Comparison of ENCODE assay signal across 22 cellular contexts in genomic region chr17:75539969-75540729, GRCh38. TPM values are rescaled to one million over a fixed set of nuclear protein-coding genes. Genes with fewer than 3 reads are reported as not detected.
DNase-seq lines count a peak whose midpoint lies in the region; ATAC-seq and TF ChIP-seq lines count a peak whose summit lies in the region.
"Had no signal": no experiment of that assay in that cellular context is flagged by ENCODE, and none has a peak within 500 bp of the region (broad histone marks: within the 10 kb centered on the region; RNA-seq: fewer than 3 reads in every experiment).

No MANE protein-coding gene starts in this region.

- peaks cover 31% of the 10 kb centered on the region for H3K4me1 ChIP-seq in colonic mucosa
- H3K4me1 ChIP-seq in naive thymus-derived CD4-positive, alpha-beta T cell (ENCODE audit: control insufficient read depth in 2 of 2, insufficient read depth in 2 of 2, low read length in 2 of 2): peaks cover 9 to 11% of the 10 kb centered on the region in 2 donors

- H3K27me3 Mint-ChIP-seq in naive thymus-derived CD4-positive, alpha-beta T cell: no peaks in the 10 kb centered on the region
- H3K27me3 Mint-ChIP-seq: effector memory CD8-positive, alpha-beta T cell; IgD-negative memory B cell; memory B cell had no signal

- peaks cover 1 to 15% (median 8%) of the 10 kb centered on the region in 7 donors for H3K4me1 Mint-ChIP-seq in naive thymus-derived CD4-positive, alpha-beta T cell

- H3K27ac Mint-ChIP-seq in naive thymus-derived CD4-positive, alpha-beta T cell: no peak overlapping the region
- H3K27ac Mint-ChIP-seq: memory B cell had no signal

- ATAC-seq in left cardiac atrium: peak; percentile 17 to 36
- ATAC-seq in left ventricle myocardium superior: no peak
- ATAC-seq in naive thymus-derived CD4-positive, alpha-beta T cell: peak; percentile 18
- no peak for ATAC-seq in HG03108 (IDR thresholded peaks at IDR 0.05; ENCODE audit: unreplicated experiment)
- ATAC-seq in HG03565 (IDR thresholded peaks at IDR 0.05; ENCODE audit: unreplicated experiment): no peak
- ATAC-seq: effector memory CD8-positive, alpha-beta T cell; Right ventricle myocardium inferior had no signal

- H3K36me3 ChIP-seq in colonic mucosa: no peaks in the 10 kb centered on the region
- no peaks in the 10 kb centered on the region for H3K36me3 ChIP-seq in naive thymus-derived CD4-positive, alpha-beta T cell (ENCODE audit: control insufficient read depth in 2 of 3, insufficient read depth in 3 of 3, low read length in 3 of 3)
- H3K36me3 ChIP-seq: HAP-1, vagina had no signal

- CTCF ChIA-PET in naive thymus-derived CD4-positive, alpha-beta T cell (lab: Charles Lee): no interaction called here

- no peak for TF ChIP-seq CTCF in colonic mucosa (IDR thresholded peaks at IDR 0.05)

- H3K27ac ChIP-seq in colonic mucosa: peak overlapping the region; percentile 84
- H3K27ac ChIP-seq in naive thymus-derived CD4-positive, alpha-beta T cell (ENCODE audit: low read depth, low read length): no peak overlapping the region
- H3K27ac ChIP-seq: vagina had no signal

- no peaks in the 10 kb centered on the region for H3K27me3 ChIP-seq in colonic mucosa
- H3K27me3 ChIP-seq in naive thymus-derived CD4-positive, alpha-beta T cell (ENCODE audit: control insufficient read depth in 2 of 2, insufficient read depth in 2 of 2, low read length in 2 of 2): no peaks in the 10 kb centered on the region
- H3K27me3 ChIP-seq: vagina had no signal

- H3K9me3 Mint-ChIP-seq in naive thymus-derived CD4-positive, alpha-beta T cell: no peaks in the 10 kb centered on the region
- H3K9me3 Mint-ChIP-seq: effector memory CD8-positive, alpha-beta T cell; IgD-negative memory B cell; memory B cell; neural crest cell had no signal

- H3K9ac ChIP-seq in colonic mucosa (ENCODE audit: low read depth in 2 of 2, low read length in 2 of 2): peak overlapping the region; percentile 39 to 84

- intact Hi-C loops in left cardiac atrium (cut with DNase I) (no loop called here), left ventricle myocardium superior (cut with micrococcal nuclease) (no loop called here), colonic mucosa (cut with DNase I) (no loop called here), head of caudate nucleus (cut with DNase I) (no loop called here)
- intact Hi-C loops in naive thymus-derived CD4-positive, alpha-beta T cell (cut with micrococcal nuclease): no loop called here

- H3K4me3 ChIP-seq in colonic mucosa: no peak overlapping the region
- no peak overlapping the region for H3K4me3 ChIP-seq in naive thymus-derived CD4-positive, alpha-beta T cell (ENCODE audit: low read length)
- H3K4me3 ChIP-seq: HAP-1, vagina had no signal

- peaks cover 0 to 18% (median 0%) of the 10 kb centered on the region in 5 donors for H3K36me3 Mint-ChIP-seq in naive thymus-derived CD4-positive, alpha-beta T cell

- H3K9me3 ChIP-seq in colonic mucosa: no peaks in the 10 kb centered on the region
- no peaks in the 10 kb centered on the region for H3K9me3 ChIP-seq in naive thymus-derived CD4-positive, alpha-beta T cell (ENCODE audit: control insufficient read depth in 2 of 3, low read length in 3 of 3)
- H3K9me3 ChIP-seq: HAP-1, vagina had no signal

- H3K4me3 Mint-ChIP-seq in naive thymus-derived CD4-positive, alpha-beta T cell: no peak overlapping the region
- H3K4me3 Mint-ChIP-seq: effector memory CD8-positive, alpha-beta T cell; memory B cell; neural crest cell had no signal

- POLR2A ChIA-PET in naive thymus-derived CD4-positive, alpha-beta T cell (lab: Charles Lee): no interaction called here

- DNase-seq in left cardiac atrium (no peak), left ventricle myocardium superior (no peak), colonic mucosa (no peak), NOMO-1 treated with DMSO at 0.1 percent for 48 hours (lab: John Stamatoyannopoulos, UW; ENCODE audit: unreplicated experiment) (no peak), head of caudate nucleus (no peak)
- no peak for DNase-seq in naive thymus-derived CD4-positive, alpha-beta T cell
- DNase-seq: activated CD4-positive, alpha-beta T cell treated with anti-CD3 and anti-CD28 coated beads, Interleukin-2, amount 50 U/mL, for 1 hour; activated naive CD4-positive, alpha-beta T cell treated with Interleukin-2 at 50 U/mL for 16 hours; activated T-cell treated with anti-CD3 and anti-CD28 coated beads, Interleukin-2, amount 50 U/mL, for 1 hour; DMS153; effector memory CD8-positive, alpha-beta T cell; NCI-H1694 treated with DMSO at 0.1 percent for 48 hours; NCI-H345; stimulated activated CD8-positive, alpha-beta memory T cell treated with anti-CD3 and anti-CD28 coated beads, Interleukin-4, amount 100 ng/mL, for 48 hours had no signal

RNA-seq across cellular contexts. Expression of gene LLGL2, which starts 14.7 kb away (rescaled TPM):
- total RNA-seq in left cardiac atrium: 1 to 10 TPM; 6.8 to 8.7 TPM
- 5.1 TPM for total RNA-seq in left ventricle myocardium superior
- total RNA-seq in colonic mucosa: 100 to 1,000 TPM; 401 to 497 TPM
- 10 to 100 TPM; 22.4 to 55.7 (median 33.7) TPM for total RNA-seq in naive thymus-derived CD4-positive, alpha-beta T cell
- 10 to 100 TPM in 1 of 2 donors, 1 to 10 TPM in 1; 9.2 to 12.8 TPM for polyA plus RNA-seq in naive thymus-derived CD4-positive, alpha-beta T cell

RNA-seq across cellular contexts. Expression of gene TSEN54, which starts 23.8 kb away (rescaled TPM):
- 1 to 10 TPM; 9.0 to 9.5 TPM for total RNA-seq in left cardiac atrium
- total RNA-seq in left ventricle myocardium superior: 8.3 TPM
- 10 to 100 TPM; 29.7 to 50.7 TPM for total RNA-seq in colonic mucosa
- total RNA-seq in naive thymus-derived CD4-positive, alpha-beta T cell: 10 to 100 TPM; 36.2 to 62.9 (median 56.0) TPM
- polyA plus RNA-seq in naive thymus-derived CD4-positive, alpha-beta T cell: 10 to 100 TPM; 64.6 to 85.0 TPM

RNA-seq across cellular contexts. Expression of gene CASKIN2, which starts 24.8 kb away (rescaled TPM):
- total RNA-seq in left cardiac atrium (10 to 100 TPM; 37.7 to 60.2 TPM), left ventricle myocardium superior (36.6 TPM), colonic mucosa (10 to 100 TPM; 26.5 to 28.6 TPM)
- total RNA-seq in naive thymus-derived CD4-positive, alpha-beta T cell: 1 to 10 TPM in 2 of 5 experiments, under 1 TPM in 3; 0.22 to 1.2 (median 0.92) TPM
- polyA plus RNA-seq in naive thymus-derived CD4-positive, alpha-beta T cell: under 1 TPM in 1 of 2 donors, not detected in 1; 0.28 TPM
- polyA plus RNA-seq: IgD-negative memory B cell had no signal

RNA-seq across cellular contexts. Expression of gene MYO15B, which starts 47.5 kb away (rescaled TPM):
- total RNA-seq in left cardiac atrium (10 to 100 TPM; 61.5 to 88.4 TPM), left ventricle myocardium superior (48.2 TPM), colonic mucosa (100 to 1,000 TPM; 210 to 462 TPM)
- total RNA-seq in naive thymus-derived CD4-positive, alpha-beta T cell: 100 to 1,000 TPM in 4 of 5 experiments, 10 to 100 TPM in 1; 72.2 to 461 (median 304) TPM
- 1 to 10 TPM; 1.2 to 2.3 TPM for polyA plus RNA-seq in naive thymus-derived CD4-positive, alpha-beta T cell

Comparison
In these comparisons a context has a peak if more than half of its experiments do, and no peak if none do; other contexts are left out.
1. ATAC-seq: peak in left cardiac atrium (2 of 2) and naive thymus-derived CD4-positive, alpha-beta T cell (single experiment); none in left ventricle myocardium superior (single experiment), HG03108 (single experiment) and HG03565 (single experiment).
2. RNA of gene LLGL2, which starts 14.7 kb away (total RNA-seq): 401 to 497 TPM in colonic mucosa; 22.4 to 55.7 TPM in naive thymus-derived CD4-positive, alpha-beta T cell, 6.8 to 8.7 TPM in left cardiac atrium and 5.1 TPM in left ventricle myocardium superior (single experiment); every median in the first group is over 4 times any median in the second.
3. RNA of gene CASKIN2, which starts 24.8 kb away (total RNA-seq): 37.7 to 60.2 TPM in left cardiac atrium, 36.6 TPM in left ventricle myocardium superior (single experiment) and 26.5 to 28.6 TPM in colonic mucosa; 0.22 to 1.2 TPM in naive thymus-derived CD4-positive, alpha-beta T cell; every median in the first group is over 10 times any median in the second.